In the genomic region with DNA sequence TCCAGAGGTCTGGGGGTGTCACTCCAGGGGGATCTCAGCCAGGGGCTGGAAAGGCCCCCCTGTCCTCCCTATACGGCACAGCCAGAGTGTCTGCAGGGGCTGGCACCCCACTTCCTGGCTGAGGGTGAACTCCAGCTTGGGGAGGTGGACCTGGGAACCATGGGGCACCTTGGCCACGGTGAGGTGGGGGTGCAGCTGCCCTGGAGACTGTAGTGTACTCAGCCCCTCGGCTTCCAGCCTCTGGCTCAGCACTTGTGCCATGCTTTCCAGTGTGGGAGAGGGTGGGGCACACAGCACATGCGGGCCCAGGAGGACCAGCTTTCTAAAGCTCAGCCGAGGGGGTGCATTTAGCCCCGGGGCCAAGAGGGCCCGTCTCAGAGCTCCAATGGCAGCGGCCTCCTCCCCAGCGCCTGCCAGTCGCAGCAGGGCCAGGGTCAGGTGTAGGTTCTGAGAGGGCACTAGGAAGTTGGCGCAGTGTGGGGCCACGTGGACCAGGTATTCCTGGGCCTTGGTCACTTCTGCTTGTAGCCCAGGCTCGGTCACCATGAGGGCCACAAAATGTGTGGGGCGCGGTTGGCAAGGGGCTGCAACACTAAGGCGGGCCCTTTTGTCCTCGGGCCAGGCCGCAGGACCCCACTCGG, we compare ENCODE assay signal across 8 cellular contexts. TPM values are rescaled to one million over a fixed set of nuclear protein-coding genes. Genes with fewer than 3 reads are reported as not detected.
DNase-seq lines count a peak whose midpoint lies in the region; ATAC-seq, FAIRE-seq and TF ChIP-seq lines count a peak whose summit lies in the region.

No MANE protein-coding gene starts in this region.

- H3K4me3 Mint-ChIP-seq in astrocyte (ENCODE audit: unreplicated experiment) = peak overlapping the region; percentile 66

- H3K27ac ChIP-seq in cardiac muscle cell (peak overlapping the region; percentile 79), astrocyte (ENCODE audit: low read depth, low read length) (no peak overlapping the region), lower lobe of right lung (peak overlapping the region; percentile 98)

- peak overlapping the region; percentile 90 for H3K27ac Mint-ChIP-seq in astrocyte (ENCODE audit: unreplicated experiment)

- no peak overlapping the region for H2AFZ ChIP-seq in astrocyte (ENCODE audit: low read depth, low read length)

- peaks cover 48% of the 10 kb centered on the region for H4K20me1 ChIP-seq in astrocyte (ENCODE audit: insufficient read depth, low read length)

- peaks cover 43% of the 10 kb centered on the region for H3K79me2 ChIP-seq in astrocyte (ENCODE audit: insufficient read depth, low read length)

- peaks cover 8% of the 10 kb centered on the region for H3K4me1 Mint-ChIP-seq in astrocyte (ENCODE audit: low read depth, unreplicated experiment)

- peaks cover 25% of the 10 kb centered on the region for H3K36me3 Mint-ChIP-seq in astrocyte (ENCODE audit: low read depth, unreplicated experiment)

- no peaks in the 10 kb centered on the region for H3K27me3 Mint-ChIP-seq in astrocyte (ENCODE audit: low read depth, unreplicated experiment)

- TF ChIP-seq CTCF in cardiac muscle cell (IDR thresholded peaks at IDR 0.05; ENCODE audit: low read depth, low read length) (no peak), astrocyte (IDR thresholded peaks at IDR 0.05; ENCODE audit: insufficient read depth, low read depth, low read length) (no peak), lower lobe of right lung (IDR thresholded peaks at IDR 0.05) (no peak)

- H3K9ac ChIP-seq in astrocyte (ENCODE audit: low read length) = peak overlapping the region; percentile 84

- no peaks in the 10 kb centered on the region for H3K9me3 ChIP-seq in cardiac muscle cell (ENCODE audit: low read depth)
- H3K9me3 ChIP-seq in astrocyte (ENCODE audit: insufficient read depth, low read depth, low read length) = no peaks in the 10 kb centered on the region
- H3K9me3 ChIP-seq in lower lobe of right lung = no peaks in the 10 kb centered on the region

- H3K36me3 ChIP-seq in cardiac muscle cell (peaks cover 29% of the 10 kb centered on the region), astrocyte (ENCODE audit: insufficient read depth, low read length) (peaks cover 13% of the 10 kb centered on the region), lower lobe of right lung (peaks cover 51% of the 10 kb centered on the region)

- H3K27me3 ChIP-seq in cardiac muscle cell (no peaks in the 10 kb centered on the region), astrocyte (ENCODE audit: insufficient read depth, low read length) (no peaks in the 10 kb centered on the region), lower lobe of right lung (ENCODE audit: low read depth) (no peaks in the 10 kb centered on the region)

- H3K4me2 ChIP-seq in astrocyte (ENCODE audit: low read length) = peak overlapping the region; percentile 93

- intact Hi-C loops in left ventricle myocardium superior (cut with micrococcal nuclease) = no loop called here
- intact Hi-C loops in lower lobe of right lung (cut with DNase I) = no loop called here

- FAIRE-seq in astrocyte (lab: Jason Lieb, UNC) = no peak

- H3K4me1 ChIP-seq in cardiac muscle cell (ENCODE audit: low read depth) (no peaks in the 10 kb centered on the region), astrocyte (ENCODE audit: insufficient read depth, low read length) (peaks cover 24% of the 10 kb centered on the region), lower lobe of right lung (peaks cover 52% of the 10 kb centered on the region)

- ATAC-seq in left ventricle myocardium superior (no peak), lower lobe of right lung (no peak)

- DNase-seq in cardiac muscle cell (ENCODE audit: low read depth in 1 of 2, low spot score in 1 of 2) (no peak), left ventricle myocardium superior (no peak), astrocyte (ENCODE audit: low read depth) (no peak), lower lobe of right lung (peak; percentile 51), ureter (ENCODE audit: low spot score) (peak; percentile 47), GM19240 (ENCODE audit: insufficient read length, low spot score) (no peak), NCI-H510A treated with DMSO at 0.1 percent for 48 hours (lab: John Stamatoyannopoulos, UW) (no peak)
- no peak for DNase-seq in stimulated activated CD4-positive, alpha-beta T cell treated with anti-CD3 and anti-CD28 coated beads, Interleukin-15, amount 100 ng/mL, for 24 hours

- no peaks in the 10 kb centered on the region for H3K9me3 Mint-ChIP-seq in astrocyte (ENCODE audit: unreplicated experiment)

- H3K4me3 ChIP-seq in cardiac muscle cell (no peak overlapping the region), astrocyte (ENCODE audit: insufficient read depth, low read depth, low read length) (peak overlapping the region; percentile 54), lower lobe of right lung (peak overlapping the region; percentile 75)

RNA-seq across cellular contexts. Expression of a gene that starts 1.4 kb away (rescaled TPM):
- total RNA-seq in cardiac muscle cell (6.3 and 7.6 TPM in 2 replicates), left ventricle myocardium superior (1.4 TPM), astrocyte (3.7 and 3.8 TPM in 2 replicates), lower lobe of right lung (7.3 TPM), ureter (10.2 TPM)
- 0.77 TPM in 1 of 2 replicates, not detected in the other for polyA plus RNA-seq in cardiac muscle cell

RNA-seq across cellular contexts. Expression of a gene that starts 10.9 kb away (rescaled TPM):
- total RNA-seq in cardiac muscle cell = 24.6 and 46.6 TPM in 2 replicates
- 28.2 and 42.4 TPM in 2 replicates for polyA plus RNA-seq in cardiac muscle cell
- total RNA-seq in left ventricle myocardium superior = 11.0 TPM
- 57.9 and 64.2 TPM in 2 replicates for total RNA-seq in astrocyte
- total RNA-seq in lower lobe of right lung = 25.5 TPM
- 77.0 TPM for total RNA-seq in ureter

RNA-seq across cellular contexts. Expression of a gene that starts 13.2 kb away (rescaled TPM):
- total RNA-seq in cardiac muscle cell (66.2 and 171 TPM in 2 replicates), left ventricle myocardium superior (69.1 TPM), astrocyte (193 and 201 TPM in 2 replicates), lower lobe of right lung (183 TPM), ureter (269 TPM)
- 78.4 and 92.8 TPM in 2 replicates for polyA plus RNA-seq in cardiac muscle cell

RNA-seq across cellular contexts. Expression of a gene that starts 40.4 kb away (rescaled TPM):
- total RNA-seq in cardiac muscle cell (not detected in 2 replicates), left ventricle myocardium superior (not detected), astrocyte (not detected in 2 replicates), lower lobe of right lung (0.95 TPM), ureter (not detected)
- not detected in 2 replicates for polyA plus RNA-seq in cardiac muscle cell

RNA-seq across cellular contexts. Expression of a gene that starts 46.9 kb away (rescaled TPM):
- 2.6 TPM in 1 of 2 replicates, not detected in the other for total RNA-seq in cardiac muscle cell
- 1.1 TPM in 2 replicates for polyA plus RNA-seq in cardiac muscle cell
- total RNA-seq in left ventricle myocardium superior = 1.6 TPM
- total RNA-seq in astrocyte = 8.4 and 12.6 TPM in 2 replicates
- total RNA-seq in lower lobe of right lung = not detected
- 2.7 TPM for total RNA-seq in ureter

Comparison
In these comparisons a context has a peak if more than half of its experiments do, and no peak if none do; other contexts are left out.
1. DNase-seq: peak in lower lobe of right lung (single experiment) and ureter (single experiment); none in cardiac muscle cell (0 of 2), left ventricle myocardium superior (single experiment), astrocyte (single experiment), stimulated activated CD4-positive, alpha-beta T cell treated with anti-CD3 and anti-CD28 coated beads, Interleukin-15, amount 100 ng/mL, for 24 hours (single experiment), GM19240 (single experiment) and NCI-H510A treated with DMSO at 0.1 percent for 48 hours (single experiment).